Comparison of ENCODE assay signal across 2 cellular contexts in genomic region chrX:57596109-57596870, GRCh38.
TF ChIP-seq lines count a peak whose summit lies in the region.

No MANE protein-coding gene starts in this region.

TF ChIP-seq in SK-N-SH, 30 proteins besides CTCF, POLR2A, EP300 and RAD21 (continued from another document):
- TF ChIP-seq SIN3A (IDR thresholded peaks at IDR 0.05; ENCODE audit: borderline replicate concordance, low read depth, low read length) (no peak), JUND (IDR thresholded peaks at IDR 0.05) (no peak), GABPA (IDR thresholded peaks at IDR 0.05; ENCODE audit: low read depth) (no peak), PBX3 (IDR thresholded peaks at IDR 0.05) (0 out of 2 replicates have a peak, but pooled peaks have one; percentile 8), CHD2 (IDR thresholded peaks at IDR 0.05; ENCODE audit: low read length, partially characterized antibody) (no peak), FOXJ3 (CRISPR knock-in tag; IDR thresholded peaks at IDR 0.05) (no peak), NRF1 (IDR thresholded peaks at IDR 0.05; ENCODE audit: low read depth, low read length) (no peak), MXI1 (IDR thresholded peaks at IDR 0.05; ENCODE audit: low read depth, low read length) (peak; percentile 45; the same call in 1 of the 2 replicates), TAF1 (IDR thresholded peaks at IDR 0.05; ENCODE audit: borderline replicate concordance, low read depth, low read length) (no peak), GATA2 (CRISPR knock-in tag; IDR thresholded peaks at IDR 0.05) (peak; percentile 67)

TF ChIP-seq in SK-N-SH treated with all-trans-retinoic acid at 6 μM for 48 hours, 23 proteins besides CTCF, POLR2A, EP300 and RAD21 (continued from another document):
- no peak for TF ChIP-seq CSRNP3 (CRISPR knock-in tag; IDR thresholded peaks at IDR 0.05)
- no peak for TF ChIP-seq CREB5 (CRISPR knock-in tag; IDR thresholded peaks at IDR 0.05; ENCODE audit: low read depth)
- no peak for TF ChIP-seq ZNF8 (CRISPR knock-in tag; IDR thresholded peaks at IDR 0.05)
